Comparison of ENCODE assay signal across 1 cellular context in genomic region chr1:44988531-44989156, GRCh38.
TF ChIP-seq lines count a peak whose summit lies in the region.

No MANE protein-coding gene starts in this region.

TF ChIP-seq in WTC11, 78 proteins besides CTCF, POLR2A, EP300 and RAD21 (continued from another document):
- TF ChIP-seq ZBTB21 (CRISPR knock-in tag; IDR thresholded peaks at IDR 0.05; ENCODE audit: borderline replicate concordance) (no peak), NFATC4 (CRISPR knock-in tag; IDR thresholded peaks at IDR 0.05) (no peak), ZNF121 (CRISPR knock-in tag; IDR thresholded peaks at IDR 0.05) (0 out of 2 replicates have a peak, but pooled peaks have one; percentile 9), RELA (CRISPR knock-in tag; IDR thresholded peaks at IDR 0.05; ENCODE audit: borderline replicate concordance) (no peak), SP1 (CRISPR knock-in tag; conservative IDR thresholded peaks at IDR 0.05) (no peak), KAT7 (CRISPR knock-in tag; IDR thresholded peaks at IDR 0.05; ENCODE audit: borderline replicate concordance) (no peak), ELF4 (CRISPR knock-in tag; IDR thresholded peaks at IDR 0.05; ENCODE audit: low read depth) (no peak)
